In the genomic region with DNA sequence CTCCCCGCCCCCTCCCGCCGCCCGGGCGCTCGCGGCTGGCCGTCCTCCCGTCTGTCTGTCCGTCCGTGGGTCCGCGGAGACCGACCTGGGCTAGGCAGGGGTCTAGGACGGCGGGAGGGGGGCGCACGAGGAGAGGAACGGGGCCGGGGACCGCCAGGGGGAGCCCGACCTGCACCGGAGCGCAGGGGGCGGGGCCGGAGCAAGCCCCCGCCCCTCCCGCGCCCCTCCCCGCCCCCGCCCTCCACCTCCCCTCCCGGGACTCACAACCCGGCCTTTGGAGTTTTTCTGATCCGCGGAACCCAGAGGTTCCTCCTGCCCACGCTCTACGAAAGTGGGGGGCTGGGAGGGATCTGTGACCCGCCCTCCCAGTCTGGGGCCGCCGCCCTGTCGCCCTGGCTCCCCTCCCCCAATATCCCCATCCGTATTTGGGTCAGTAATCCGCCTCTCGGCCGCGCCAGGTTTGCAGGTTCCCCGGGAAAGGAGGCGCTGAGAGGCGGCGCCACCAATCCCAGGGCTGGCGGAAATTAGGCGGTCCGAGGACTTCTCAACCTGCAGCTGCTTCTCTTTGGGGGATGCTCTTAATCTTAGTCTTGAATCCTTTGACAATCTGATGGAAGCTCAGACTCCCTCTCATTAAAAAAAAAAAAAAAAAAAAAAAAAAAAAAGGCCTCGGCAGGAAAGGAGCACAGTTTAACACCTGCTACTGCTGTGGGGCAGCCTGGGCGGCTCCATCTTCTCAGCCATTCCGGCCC, we compare ENCODE assay signal across 8 cellular contexts. TPM values are rescaled to one million over a fixed set of nuclear protein-coding genes. Genes with fewer than 3 reads are reported as not detected.
DNase-seq lines count a peak whose midpoint lies in the region; ATAC-seq and TF ChIP-seq lines count a peak whose summit lies in the region.

No MANE protein-coding gene starts in this region.

- H3K4me1 ChIP-seq in ovary (ENCODE audit: insufficient read depth) (peaks cover 3% of the 10 kb centered on the region), tibial artery (peaks cover 0 to 35% (median 16%) of the 10 kb centered on the region in 4 donors)

- TF ChIP-seq EP300 in ovary (IDR thresholded peaks at IDR 0.05), result no peak

- H3K9me3 ChIP-seq in ovary (no peaks in the 10 kb centered on the region), tibial artery (no peaks in the 10 kb centered on the region)

- no peaks in the 10 kb centered on the region for H3K27me3 ChIP-seq in ovary
- H3K27me3 ChIP-seq in tibial artery, result no peaks in the 10 kb centered on the region

- intact Hi-C loops in head of caudate nucleus (cut with DNase I), result no loop called here
- intact Hi-C loops in ovary (cut with DNase I), result loop anchor here in 1 of 4 donors (10.0 kb wide), 1 partner anchor 115 kb away; no protein-coding TSS in a partner anchor
- intact Hi-C loops in tibial artery (cut with DNase I; ENCODE audit: low total_unique reads), result no loop called here

- no peak overlapping the region for H3K27ac ChIP-seq in RWPE1
- H3K27ac ChIP-seq in ovary, result no peak overlapping the region
- H3K27ac ChIP-seq in tibial artery, result peak overlapping the region; percentile 28 to 58

- H3K4me3 ChIP-seq in LNCaP clone FGC (ENCODE audit: low read depth, low read length), result peak overlapping the region; percentile 58
- H3K4me3 ChIP-seq in ovary, result peak overlapping the region; percentile 45
- H3K4me3 ChIP-seq in tibial artery, result peak overlapping the region; percentile 56 to 68

- TF ChIP-seq POLR2A in ovary (IDR thresholded peaks at IDR 0.05), result no peak

- TF ChIP-seq CTCF in LNCaP clone FGC (IDR thresholded peaks at IDR 0.05; ENCODE audit: control insufficient read depth, extremely low read depth, insufficient read depth), result peak; percentile 80
- TF ChIP-seq CTCF in RWPE1 (conservative IDR thresholded peaks at IDR 0.05; ENCODE audit: low read depth), result peak; percentile 75
- peak; percentile 45 to 90 (median 51) for TF ChIP-seq CTCF in ovary (IDR thresholded peaks at IDR 0.05)
- TF ChIP-seq CTCF in tibial artery (IDR thresholded peaks at IDR 0.05), result peak; percentile 51 to 78

- ATAC-seq in GM21723 (IDR thresholded peaks at IDR 0.05; ENCODE audit: unreplicated experiment), result peak; percentile 74

- CTCF ChIA-PET in RWPE1 (lab: Yijun Ruan, JAX), result interaction anchor here (0.8 to 2.1 kb wide), 4 partner anchors 10 to 139 kb away, joined by 3 to 9 read pairs (median 5); no protein-coding TSS in a partner anchor

- DNase-seq in D341Med (ENCODE audit: low spot score), result peak; percentile 94
- no peak for DNase-seq in LNCaP clone FGC (ENCODE audit: low read depth)
- peak; percentile 77 for DNase-seq in RWPE1 (ENCODE audit: low spot score)
- peak; percentile 56 to 80 (median 70) for DNase-seq in activated naive CD4-positive, alpha-beta T cell (lab: John Stamatoyannopoulos, UW)
- DNase-seq in head of caudate nucleus, result peak; percentile 33 to 89 (median 76)
- peak; percentile 60 to 82 (median 75) for DNase-seq in ovary
- peak; percentile 55 to 82 for DNase-seq in tibial artery

- no peaks in the 10 kb centered on the region for H3K36me3 ChIP-seq in ovary
- H3K36me3 ChIP-seq in tibial artery, result no peaks in the 10 kb centered on the region

- 2 to 4% (median 4%) methylated on average over 16 to 56 of the region's 56 CpGs for WGBS in ovary, 3 donors

- POLR2A ChIA-PET in RWPE1 (lab: Yijun Ruan, JAX; ENCODE audit: low non-redundant PET), result no interaction called here

RNA-seq across cellular contexts. Expression of gene KCNJ11, which starts 0.9 kb away (rescaled TPM):
- under 1 TPM in 6 of 7 donors, not detected in 1; 0.35 to 0.92 (median 0.61) TPM for total RNA-seq in ovary
- polyA plus RNA-seq in ovary, result under 1 TPM in 1 of 2 donors, not detected in 1; 0.31 TPM

RNA-seq across cellular contexts. Expression of gene NCR3LG1, which starts 37.8 kb away (rescaled TPM):
- total RNA-seq in ovary, result 1 to 10 TPM; 2.4 to 7.7 (median 4.0) TPM
- 1 to 10 TPM in 1 of 2 donors, under 1 TPM in 1; 0.75 to 3.5 TPM for polyA plus RNA-seq in ovary

Comparison
In these comparisons a context has a peak if more than half of its experiments do, and no peak if none do; other contexts are left out.
1. H3K27ac ChIP-seq: peak in tibial artery (2 of 2); none in RWPE1 (single experiment) and ovary (0 of 2).
2. Peak in every context shown above with its lines, with median percentiles within 50 percentile points of each other: H3K4me3 ChIP-seq and CTCF ChIP-seq.